Comparison of ENCODE assay signal across 16 cellular contexts in the genomic region with DNA sequence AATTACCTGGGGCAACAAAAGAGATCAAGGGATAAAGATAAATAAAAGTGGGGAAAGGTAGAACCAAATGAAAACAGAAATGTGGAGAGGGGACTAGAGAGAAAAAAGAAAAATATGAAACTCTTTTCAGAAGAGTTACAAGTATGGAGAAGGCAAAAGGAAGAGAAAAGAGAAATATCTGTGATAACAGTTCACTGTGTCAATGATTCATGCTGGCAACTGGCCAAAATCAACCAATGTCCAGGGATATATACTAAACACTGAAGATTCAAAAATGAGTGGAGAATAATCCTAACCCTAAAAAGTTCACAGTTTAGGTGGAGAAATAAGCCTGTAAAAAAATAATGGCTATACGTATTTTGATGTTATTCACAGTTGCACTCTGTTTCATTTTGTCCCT.
DNase-seq lines count a peak whose midpoint lies in the region; ATAC-seq, FAIRE-seq and TF ChIP-seq lines count a peak whose summit lies in the region.
"Had no signal": no experiment of that assay in that cellular context is flagged by ENCODE, and none has a peak within 500 bp of the region (broad histone marks: within the 10 kb centered on the region; RNA-seq: fewer than 3 reads in every experiment).

No MANE protein-coding gene starts in this region.

- TF ChIP-seq CTCF in astrocyte of the spinal cord (IDR thresholded peaks at IDR 0.05; ENCODE audit: low read depth, low read length) = no peak
- TF ChIP-seq CTCF in HepG2 (CRISPR knock-in tag; IDR thresholded peaks at IDR 0.05) = no peak
- no peak for TF ChIP-seq CTCF in activated CD8-positive, alpha-beta T cell treated with anti-CD3 and anti-CD28 coated beads for 36 hours (IDR thresholded peaks at IDR 0.05)

- no peaks in the 10 kb centered on the region for H3K36me3 Mint-ChIP-seq in activated CD8-positive, alpha-beta T cell treated with anti-CD3 and anti-CD28 coated beads for 36 hours (ENCODE audit: low read depth)
- H3K36me3 Mint-ChIP-seq: immature natural killer cell had no signal

- no peak for TF ChIP-seq POLR2A in HepG2 (IDR thresholded peaks at IDR 0.05; ENCODE audit: insufficient read depth in 1 of 2, low read depth in 2 of 2, low read length in 2 of 2)

- in situ Hi-C loops in astrocyte of the spinal cord (cut with HindIII; ENCODE audit: low sequenced_read_pairs) = no loop called here
- in situ Hi-C loops in HepG2 (cut with HindIII; ENCODE audit: extremely low pct_ligation_motif_present, low pct_unique_long_range_greater_than_20kb) = no loop called here

- intact Hi-C loops in HepG2 (cut with micrococcal nuclease; ENCODE audit: unreplicated experiment) = no loop called here
- intact Hi-C loops in activated CD8-positive, alpha-beta T cell treated with anti-CD3 and anti-CD28 coated beads for 36 hours (cut with micrococcal nuclease) = no loop called here

- H3K9ac ChIP-seq in HepG2 (ENCODE audit: insufficient read depth, low read depth, low read length) = no peak overlapping the region

- H3K9me3 Mint-ChIP-seq in activated CD8-positive, alpha-beta T cell treated with anti-CD3 and anti-CD28 coated beads for 36 hours = peaks cover 1% of the 10 kb centered on the region
- H3K9me3 Mint-ChIP-seq: CD4-positive, alpha-beta T cell had no signal

- no peak overlapping the region for H3K4me3 ChIP-seq in astrocyte of the spinal cord (ENCODE audit: low read depth, low read length)
- H3K4me3 ChIP-seq in HepG2 (replicated peaks in 1 of 3; ENCODE audit: insufficient read depth in 1 of 3, low read depth in 2 of 3, low read length in 3 of 3) = no peak overlapping the region

- FAIRE-seq in HepG2 (lab: Jason Lieb, UNC) = no peak

- 0 out of 2 replicates have a peak, but pooled peaks cover under 1% of the 10 kb centered on the region for H3K4me1 ChIP-seq in HepG2 (ENCODE audit: insufficient read depth, low read length)

- TF ChIP-seq EP300 in HepG2 (IDR thresholded peaks at IDR 0.05; ENCODE audit: low read depth in 2 of 2, low read length in 2 of 2) (no peak), HepG2 (CRISPR knock-in tag; IDR thresholded peaks at IDR 0.05; ENCODE audit: borderline replicate concordance) (no peak)

- H2AFZ ChIP-seq in HepG2 (ENCODE audit: low read length) = no peak overlapping the region

- POLR2A ChIA-PET in HepG2 (lab: Yijun Ruan, JAX) = no interaction called here
- POLR2A ChIA-PET in activated CD8-positive, alpha-beta T cell treated with anti-CD3 and anti-CD28 coated beads for 36 hours (lab: Charles Lee) = no interaction called here

- no peak overlapping the region for H3K27ac Mint-ChIP-seq in activated CD8-positive, alpha-beta T cell treated with anti-CD3 and anti-CD28 coated beads for 36 hours
- H3K27ac Mint-ChIP-seq: activated CD8-positive, alpha-beta T cell treated with anti-CD3 and anti-CD28 coated beads, Interleukin-2, amount 10 ng/mL, durations not matched to agents 7 days and 5 days; CD4-positive, alpha-beta T cell; immature natural killer cell; nephron had no signal

- DNase-seq in DMS53 treated with DMSO at 0.1 percent for 48 hours (lab: John Stamatoyannopoulos, UW; ENCODE audit: unreplicated experiment) (peak; percentile 51), LoVo (ENCODE audit: low spot score) (peak; percentile 86), astrocyte of the spinal cord (ENCODE audit: low read depth, low spot score) (peak; percentile 46), HepG2 (ENCODE audit: low spot score) (peak; percentile 15), NCI-H446 (lab: John Stamatoyannopoulos, UW) (no peak)
- no peak for DNase-seq in activated CD8-positive, alpha-beta T cell treated with anti-CD3 and anti-CD28 coated beads for 36 hours
- no peak for DNase-seq in activated CD4-positive, alpha-beta T cell treated with anti-CD3 and anti-CD28 coated beads, Interleukin-2, amount 50 U/mL, for 48 hours
- no peak for DNase-seq in stimulated activated CD4-positive, alpha-beta T cell treated with anti-CD3 and anti-CD28 coated beads, Interleukin-4, amount 100 ng/mL, for 4 hours
- DNase-seq: activated CD8-positive, alpha-beta T cell treated with anti-CD3 and anti-CD28 coated beads, Interleukin-2, amount 10 ng/mL, durations not matched to agents 7 days and 5 days; CD4-positive, alpha-beta T cell; immature natural killer cell; MM.1S; NK-92 treated with Interleukin-12 subunit alpha and Interleukin-12 subunit beta, amount 100 ng/mL, for 24 hours; T-helper 1 cell had no signal

- WGBS in HepG2 (ENCODE audit: low lambda C conversion rate) = 78% methylated on average over 1 of the region's 1 CpG

- no peak for ATAC-seq in HepG2
- ATAC-seq in activated CD8-positive, alpha-beta T cell treated with anti-CD3 and anti-CD28 coated beads for 36 hours = no peak
- ATAC-seq: activated CD8-positive, alpha-beta T cell treated with anti-CD3 and anti-CD28 coated beads, Interleukin-2, amount 10 ng/mL, durations not matched to agents 7 days and 5 days had no signal

- no TSS peak for BruUV-seq in HepG2 (replicated peaks; lab: Mats Ljungman, UMichigan)

- no peaks in the 10 kb centered on the region for H3K9me3 ChIP-seq in HepG2 (ENCODE audit: low read length)

- no peaks in the 10 kb centered on the region for H4K20me1 ChIP-seq in HepG2 (ENCODE audit: insufficient read depth, low read length)

- no peaks in the 10 kb centered on the region for H3K79me2 ChIP-seq in HepG2 (ENCODE audit: insufficient read depth, low read length)

- H3K4me1 Mint-ChIP-seq in activated CD8-positive, alpha-beta T cell treated with anti-CD3 and anti-CD28 coated beads for 36 hours (ENCODE audit: low read depth) = no peaks in the 10 kb centered on the region
- H3K4me1 Mint-ChIP-seq: immature natural killer cell, nephron had no signal

- CTCF ChIA-PET in HepG2 (lab: Yijun Ruan, JAX; ENCODE audit: low intra/inter-chr PET ratio, low total read pairs) = no interaction called here
- CTCF ChIA-PET in activated CD8-positive, alpha-beta T cell treated with anti-CD3 and anti-CD28 coated beads for 36 hours (lab: Charles Lee) = no interaction called here

- H3K27me3 ChIP-seq in HepG2 (ENCODE audit: control insufficient read depth in 1 of 2, insufficient read depth in 2 of 2, low read length in 2 of 2) = no peaks in the 10 kb centered on the region

- no peak overlapping the region for H3K27ac ChIP-seq in HepG2 (ENCODE audit: extremely low read length, insufficient read depth, low read length)

- peaks cover 1% of the 10 kb centered on the region for H3K27me3 Mint-ChIP-seq in activated CD8-positive, alpha-beta T cell treated with anti-CD3 and anti-CD28 coated beads for 36 hours

- no peaks in the 10 kb centered on the region for H3K36me3 ChIP-seq in HepG2 (replicated peaks in 1 of 2; ENCODE audit: control insufficient read depth in 1 of 2, insufficient read depth in 2 of 2, low read length in 2 of 2)

- H3K4me3 Mint-ChIP-seq in activated CD8-positive, alpha-beta T cell treated with anti-CD3 and anti-CD28 coated beads for 36 hours = no peak overlapping the region
- H3K4me3 Mint-ChIP-seq: activated CD8-positive, alpha-beta T cell treated with anti-CD3 and anti-CD28 coated beads, Interleukin-2, amount 10 ng/mL, durations not matched to agents 7 days and 5 days; CD4-positive, alpha-beta T cell; H9; immature natural killer cell; nephron had no signal

- H3K4me2 ChIP-seq in HepG2 (ENCODE audit: low read depth, low read length) = no peak overlapping the region

- no peak for TF ChIP-seq RAD21 in HepG2 (CRISPR knock-in tag; IDR thresholded peaks at IDR 0.05)

TF ChIP-seq in HepG2, 621 proteins besides CTCF, POLR2A, EP300 and RAD21:
- TF ChIP-seq ZNF276 (CRISPR knock-in tag; IDR thresholded peaks at IDR 0.05; ENCODE audit: low read depth) = no peak

Comparison
In these comparisons a context has a peak if more than half of its experiments do, and no peak if none do; other contexts are left out.
1. DNase-seq: peak in DMS53 treated with DMSO at 0.1 percent for 48 hours (single experiment), LoVo (single experiment), astrocyte of the spinal cord (single experiment) and HepG2 (single experiment); none in activated CD8-positive, alpha-beta T cell treated with anti-CD3 and anti-CD28 coated beads for 36 hours (single experiment), NCI-H446 (0 of 2), activated CD4-positive, alpha-beta T cell treated with anti-CD3 and anti-CD28 coated beads, Interleukin-2, amount 50 U/mL, for 48 hours (0 of 2) and stimulated activated CD4-positive, alpha-beta T cell treated with anti-CD3 and anti-CD28 coated beads, Interleukin-4, amount 100 ng/mL, for 4 hours (0 of 2).